In genomic region chr5:126776499-126777256, GRCh38 we compare ENCODE assay signal across 8 cellular contexts. TPM values are rescaled to one million over a fixed set of nuclear protein-coding genes. Genes with fewer than 3 reads are reported as not detected.
DNase-seq lines count a peak whose midpoint lies in the region; ATAC-seq and TF ChIP-seq lines count a peak whose summit lies in the region.

LMNB1 (plus strand) TSS chr5:126777136; CDS start chr5:126777509, 373 bp downstream.

- H3K4me1 ChIP-seq in BE2C = no peaks in the 10 kb centered on the region

- TF ChIP-seq CTCF in BE2C (IDR thresholded peaks at IDR 0.05; ENCODE audit: low read depth, low read length) = no peak
- no peak for TF ChIP-seq CTCF in kidney epithelial cell (IDR thresholded peaks at IDR 0.05; ENCODE audit: insufficient read depth, low read length, poor library complexity, severe bottlenecking)

- no peaks in the 10 kb centered on the region for H3K27me3 ChIP-seq in BE2C
- H3K27me3 ChIP-seq in kidney epithelial cell (ENCODE audit: control insufficient read depth, insufficient read depth, low read length) = no peaks in the 10 kb centered on the region

- DNase-seq in BE2C (peak; percentile 98), GM19240 (ENCODE audit: insufficient read length, low spot score) (peak; percentile 33), NCI-H524 (lab: John Stamatoyannopoulos, UW) (peak; percentile 96 to 97), cerebellum (ENCODE audit: low spot score) (peak; percentile 95), kidney epithelial cell (ENCODE audit: low read depth) (peak; percentile 67)
- DNase-seq in activated CD4-positive, alpha-beta T cell treated with anti-CD3 and anti-CD28 coated beads for 24 hours (ENCODE audit: low read depth in 2 of 2) = peak; percentile 91
- DNase-seq in stimulated activated CD4-positive, alpha-beta T cell treated with anti-CD3 and anti-CD28 coated beads, Interleukin-15, amount 100 ng/mL, for 24 hours = peak; percentile 98

- H3K36me3 ChIP-seq in BE2C (peaks cover 16% of the 10 kb centered on the region), kidney epithelial cell (ENCODE audit: control insufficient read depth, insufficient read depth, low read length) (no peaks in the 10 kb centered on the region)

- peak; percentile 61 for ATAC-seq in HG03457 (IDR thresholded peaks at IDR 0.05; ENCODE audit: unreplicated experiment)

- peak within 1 kb of the TSS; percentile 94 for H3K4me3 ChIP-seq in BE2C (ENCODE audit: low read depth, low read length)
- peak within 1 kb of the TSS; percentile 96 for H3K4me3 ChIP-seq in kidney epithelial cell (ENCODE audit: low read depth, low read length)

- no peaks in the 10 kb centered on the region for H3K9me3 ChIP-seq in BE2C

RNA-seq across cellular contexts. Expression of gene LMNB1, which starts in this region (rescaled TPM):
- 22.0 TPM for polyA plus RNA-seq in BE2C (2012; ENCODE audit: insufficient read depth, insufficient read length, low read depth)
- 62.2 TPM for total RNA-seq in cerebellum
- total RNA-seq in kidney epithelial cell = 26.5 and 39.1 TPM in 2 replicates

Comparison
In these comparisons a context has a peak if more than half of its experiments do, and no peak if none do; other contexts are left out.
1. Peak in every context shown above with its lines: DNase-seq, ATAC-seq and H3K4me3 ChIP-seq.
2. DNase-seq: peak in every context shown above with its lines; median percentile 98 in BE2C; 98 in stimulated activated CD4-positive, alpha-beta T cell treated with anti-CD3 and anti-CD28 coated beads, Interleukin-15, amount 100 ng/mL, for 24 hours; 96 in NCI-H524; 95 in cerebellum; 91 in activated CD4-positive, alpha-beta T cell treated with anti-CD3 and anti-CD28 coated beads for 24 hours; 67 in kidney epithelial cell; 33 in GM19240.